Comparison of ENCODE assay signal across 13 cellular contexts in the genomic region with DNA sequence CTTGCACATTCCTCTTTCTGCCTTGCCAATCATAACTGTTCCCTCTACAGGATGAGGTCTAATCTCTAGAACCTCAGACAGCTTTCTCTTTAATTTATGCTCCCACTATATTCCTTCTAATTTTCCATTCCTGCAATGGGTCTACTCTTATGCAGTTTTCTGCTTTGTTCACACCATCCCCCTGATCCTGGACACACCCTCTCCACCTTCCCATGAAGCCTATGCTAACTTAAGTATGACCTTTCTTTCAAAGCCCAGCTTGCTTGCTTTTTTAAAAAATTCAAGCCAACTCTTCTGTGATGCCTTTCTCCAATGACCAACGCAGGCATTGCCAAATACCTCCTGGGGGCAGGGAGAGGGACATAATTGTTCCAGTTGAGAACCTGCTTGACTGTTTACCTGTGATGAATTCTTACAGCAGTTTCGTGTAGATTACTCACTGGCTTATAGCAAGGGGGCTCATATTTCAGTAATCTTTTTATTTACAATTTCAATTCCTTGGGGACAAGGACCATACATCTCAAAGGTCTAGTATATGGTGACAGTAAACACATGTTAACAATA. TPM values are rescaled to one million over a fixed set of nuclear protein-coding genes. Genes with fewer than 3 reads are reported as not detected.
DNase-seq lines count a peak whose midpoint lies in the region; ATAC-seq and TF ChIP-seq lines count a peak whose summit lies in the region.
"Had no signal": no experiment of that assay in that cellular context is flagged by ENCODE, and none has a peak within 500 bp of the region (broad histone marks: within the 10 kb centered on the region; RNA-seq: fewer than 3 reads in every experiment).

No MANE protein-coding gene starts in this region.

- TF ChIP-seq CTCF in C4-2B (conservative IDR thresholded peaks at IDR 0.05), result no peak
- no peak for TF ChIP-seq CTCF in HEK293 (tag by site-specific recombination; IDR thresholded peaks at IDR 0.05)
- no peak for TF ChIP-seq CTCF in breast epithelium (IDR thresholded peaks at IDR 0.05)
- TF ChIP-seq CTCF in WERI-Rb-1 (IDR thresholded peaks at IDR 0.05; ENCODE audit: low read depth, low read length), result no peak
- TF ChIP-seq CTCF in testis (IDR thresholded peaks at IDR 0.05), result no peak
- TF ChIP-seq CTCF in CD8-positive, alpha-beta T cell (IDR thresholded peaks at IDR 0.05), result no peak

- H3K36me3 ChIP-seq in HEK293 (ENCODE audit: control insufficient read depth in 2 of 2, insufficient read depth in 1 of 2, low read length in 2 of 2) (no peaks in the 10 kb centered on the region), breast epithelium (no peaks in the 10 kb centered on the region), muscle layer of duodenum (ENCODE audit: control insufficient read depth in 1 of 2, insufficient read depth in 2 of 2, low read length in 2 of 2) (no peaks in the 10 kb centered on the region), WERI-Rb-1 (peaks cover 5% of the 10 kb centered on the region), testis (ENCODE audit: low read depth, missing control alignments) (no peaks in the 10 kb centered on the region)
- H3K36me3 ChIP-seq in CD8-positive, alpha-beta T cell (ENCODE audit: insufficient read depth, low read length), result peaks cover 12% of the 10 kb centered on the region

- CTCF ChIA-PET in HEK293 (lab: Yijun Ruan, JAX), result no interaction called here
- CTCF ChIA-PET in CD8-positive, alpha-beta T cell (lab: Charles Lee), result no interaction called here

- H3K4me3 ChIP-seq in HEK293 (ENCODE audit: low read depth, low read length) (no peak overlapping the region), breast epithelium (no peak overlapping the region), muscle layer of duodenum (ENCODE audit: low read depth in 1 of 2, low read length in 2 of 2) (no peak overlapping the region), WERI-Rb-1 (ENCODE audit: low read depth, low read length) (no peak overlapping the region), testis (no peak overlapping the region)
- H3K4me3 ChIP-seq in CD8-positive, alpha-beta T cell (ENCODE audit: low read depth, low read length), result no peak overlapping the region

- H3K4me1 ChIP-seq in HEK293 (ENCODE audit: control insufficient read depth, insufficient read depth, low read length) (peaks cover 45% of the 10 kb centered on the region), breast epithelium (peaks cover 0 to 9% of the 10 kb centered on the region in 2 donors), muscle layer of duodenum (ENCODE audit: control insufficient read depth in 1 of 2, insufficient read depth in 2 of 2, low read length in 2 of 2) (peaks cover 0 to 34% of the 10 kb centered on the region in 2 donors), testis (no peaks in the 10 kb centered on the region)
- peaks cover 94% of the 10 kb centered on the region for H3K4me1 ChIP-seq in CD8-positive, alpha-beta T cell (ENCODE audit: insufficient read depth, low read length)

- H3K27ac ChIP-seq in C4-2B (peak overlapping the region; percentile 59; the same call in 1 of the 2 replicates), HEK293 (ENCODE audit: extremely low read depth, low read depth, low read length) (no peak overlapping the region), breast epithelium (peak overlapping the region; percentile 82 to 85), muscle layer of duodenum (ENCODE audit: low read length) (peak overlapping the region; percentile 58), WERI-Rb-1 (no peak overlapping the region), testis (no peak overlapping the region)
- H3K27ac ChIP-seq in CD8-positive, alpha-beta T cell (ENCODE audit: low read depth, low read length), result no peak overlapping the region

- no peak overlapping the region for H3K27ac Mint-ChIP-seq in CD8-positive, alpha-beta T cell
- H3K27ac Mint-ChIP-seq: activated naive CD8-positive, alpha-beta T cell treated with anti-CD3 and anti-CD28 coated beads, Interleukin-2, amount 10 ng/mL, durations not matched to agents 7 days and 5 days; natural killer cell; stimulated activated naive B cell treated with anti-CD40 and anti-IgM and Interleukin-4, amounts not matched to agents 10 μg/mL and 1 μg/mL and 100 μg/mL, for 72 hours had no signal

- H3K4me3 Mint-ChIP-seq in CD8-positive, alpha-beta T cell, result no peak overlapping the region
- H3K4me3 Mint-ChIP-seq: activated naive CD8-positive, alpha-beta T cell treated with anti-CD3 and anti-CD28 coated beads, Interleukin-2, amount 10 ng/mL, durations not matched to agents 7 days and 5 days; natural killer cell had no signal

- WGBS in testis, 2 donors, result 85 to 86% methylated on average over 2 of the region's 2 CpGs

- TF ChIP-seq POLR2A in breast epithelium (IDR thresholded peaks at IDR 0.05) (no peak), testis (IDR thresholded peaks at IDR 0.05) (no peak)

- POLR2A ChIA-PET in HEK293 (lab: Yijun Ruan, JAX), result no interaction called here
- POLR2A ChIA-PET in CD8-positive, alpha-beta T cell (lab: Charles Lee), result interaction anchor here (1.6 to 1.9 kb wide), 2 partner anchors 8 to 14 kb away, joined by 3 to 11 read pairs; a partner anchor contains a TSS

- H3K36me3 Mint-ChIP-seq in CD8-positive, alpha-beta T cell, result peaks cover 37% of the 10 kb centered on the region
- H3K36me3 Mint-ChIP-seq: natural killer cell had no signal

- peak; percentile 63 to 81 for DNase-seq in breast epithelium (ENCODE audit: low spot score in 2 of 2)
- no peak for DNase-seq in WERI-Rb-1
- no peak for DNase-seq in testis
- no peak for DNase-seq in CD8-positive, alpha-beta T cell
- DNase-seq in left lobe of liver (ENCODE audit: low spot score), result no peak
- DNase-seq: activated naive CD8-positive, alpha-beta T cell treated with anti-CD3 and anti-CD28 coated beads, Interleukin-2, amount 10 ng/mL, durations not matched to agents 7 days and 5 days; natural killer cell; NCI-H2081 treated with DMSO at 0.1 percent for 48 hours; SHP77 treated with DMSO at 0.1 percent for 48 hours; stimulated activated naive B cell treated with anti-CD40 and anti-IgM and Interleukin-4, amounts not matched to agents 10 μg/mL and 1 μg/mL and 100 μg/mL, for 72 hours had no signal

- H3K9me3 Mint-ChIP-seq in CD8-positive, alpha-beta T cell, result no peaks in the 10 kb centered on the region
- H3K9me3 Mint-ChIP-seq: activated naive CD8-positive, alpha-beta T cell treated with anti-CD3 and anti-CD28 coated beads, Interleukin-2, amount 10 ng/mL, durations not matched to agents 7 days and 5 days; natural killer cell had no signal

- H3K4me1 Mint-ChIP-seq in CD8-positive, alpha-beta T cell (ENCODE audit: low read depth), result peaks cover 49% of the 10 kb centered on the region

- H3K9me3 ChIP-seq in HEK293 (ENCODE audit: control insufficient read depth, insufficient read depth, low read depth, low read length), result no peaks in the 10 kb centered on the region
- H3K9me3 ChIP-seq in breast epithelium, result no peaks in the 10 kb centered on the region
- H3K9me3 ChIP-seq in muscle layer of duodenum (ENCODE audit: control insufficient read depth in 1 of 2, low read length in 2 of 2), result no peaks in the 10 kb centered on the region
- no peaks in the 10 kb centered on the region for H3K9me3 ChIP-seq in WERI-Rb-1 (ENCODE audit: severe bottlenecking)
- no peaks in the 10 kb centered on the region for H3K9me3 ChIP-seq in testis
- no peaks in the 10 kb centered on the region for H3K9me3 ChIP-seq in CD8-positive, alpha-beta T cell (ENCODE audit: low read length)

- H3K27me3 ChIP-seq in breast epithelium, result no peaks in the 10 kb centered on the region
- no peaks in the 10 kb centered on the region for H3K27me3 ChIP-seq in muscle layer of duodenum (ENCODE audit: low read depth, low read length)
- no peaks in the 10 kb centered on the region for H3K27me3 ChIP-seq in WERI-Rb-1 (ENCODE audit: insufficient read depth, low read depth, severe bottlenecking)
- H3K27me3 ChIP-seq in testis, result no peaks in the 10 kb centered on the region
- no peaks in the 10 kb centered on the region for H3K27me3 ChIP-seq in CD8-positive, alpha-beta T cell (ENCODE audit: insufficient read depth, low read length)

- no peak for ATAC-seq in CD8-positive, alpha-beta T cell
- ATAC-seq in left lobe of liver, result no peak
- ATAC-seq: natural killer cell; stimulated activated naive B cell treated with anti-CD40 and anti-IgM and Interleukin-4, amounts not matched to agents 10 μg/mL and 1 μg/mL and 100 μg/mL, for 72 hours had no signal

- no peaks in the 10 kb centered on the region for H3K27me3 Mint-ChIP-seq in CD8-positive, alpha-beta T cell (ENCODE audit: low read depth)
- H3K27me3 Mint-ChIP-seq: activated naive CD8-positive, alpha-beta T cell treated with anti-CD3 and anti-CD28 coated beads, Interleukin-2, amount 10 ng/mL, durations not matched to agents 7 days and 5 days; stimulated activated naive B cell treated with anti-CD40 and anti-IgM and Interleukin-4, amounts not matched to agents 10 μg/mL and 1 μg/mL and 100 μg/mL, for 72 hours had no signal

- intact Hi-C loops in breast epithelium (cut with DNase I; ENCODE audit: low total_unique reads), result loop anchor here (10.0 kb wide), 1 partner anchor 66 kb away; no protein-coding TSS in a partner anchor
- intact Hi-C loops in testis (cut with DNase I; ENCODE audit: low total_unique reads), result no loop called here
- intact Hi-C loops in CD8-positive, alpha-beta T cell (cut with DNase I, micrococcal nuclease), result loop anchor here in 1 of 2 experiments (10.0 kb wide), 1 partner anchor 954 kb away; no protein-coding TSS in a partner anchor

TF ChIP-seq in HEK293, 187 proteins besides CTCF, POLR2A, EP300 and RAD21 (continues in another document):
- TF ChIP-seq BCL11A (tag by site-specific recombination; IDR thresholded peaks at IDR 0.05; ENCODE audit: low read depth), result 0 out of 2 replicates have a peak, but pooled peaks have one; percentile 47
- TF ChIP-seq KLF9 (tag by site-specific recombination; IDR thresholded peaks at IDR 0.05; ENCODE audit: low read depth), result 0 out of 2 replicates have a peak, but pooled peaks have one; percentile 42
- TF ChIP-seq GLIS1 (tag by site-specific recombination; IDR thresholded peaks at IDR 0.05), result peak; percentile 70
- no peak for TF ChIP-seq SP2 (tag by site-specific recombination; IDR thresholded peaks at IDR 0.05)
- TF ChIP-seq ZNF114 (tag by site-specific recombination; IDR thresholded peaks at IDR 0.05), result no peak

RNA-seq across cellular contexts. Expression of a gene that starts 7.8 kb away (rescaled TPM):
- total RNA-seq in breast epithelium (100 to 1,000 TPM in 2 of 3 donors, 1 to 10 TPM in 1; 7.8 to 219 (median 101) TPM), testis (1 to 10 TPM; 1.6 to 8.7 TPM), left lobe of liver (7.7 TPM)
- polyA plus RNA-seq in testis (ENCODE audit: insufficient read depth, low read depth, low replicate concordance), result 4.0 TPM
- 100 to 1,000 TPM; 440 to 464 TPM for total RNA-seq in CD8-positive, alpha-beta T cell

Comparison
In these comparisons a context has a peak if more than half of its experiments do, and no peak if none do; other contexts are left out.
1. H3K27ac ChIP-seq: peak in C4-2B (single experiment), breast epithelium (2 of 2) and muscle layer of duodenum (single experiment); none in HEK293 (single experiment), WERI-Rb-1 (single experiment), testis (0 of 2) and CD8-positive, alpha-beta T cell (single experiment).
2. DNase-seq: peak in breast epithelium (2 of 2); none in WERI-Rb-1 (single experiment), testis (single experiment), CD8-positive, alpha-beta T cell (0 of 7) and left lobe of liver (single experiment).